1 cellular context compared by ENCODE assay signal in the genomic region with DNA sequence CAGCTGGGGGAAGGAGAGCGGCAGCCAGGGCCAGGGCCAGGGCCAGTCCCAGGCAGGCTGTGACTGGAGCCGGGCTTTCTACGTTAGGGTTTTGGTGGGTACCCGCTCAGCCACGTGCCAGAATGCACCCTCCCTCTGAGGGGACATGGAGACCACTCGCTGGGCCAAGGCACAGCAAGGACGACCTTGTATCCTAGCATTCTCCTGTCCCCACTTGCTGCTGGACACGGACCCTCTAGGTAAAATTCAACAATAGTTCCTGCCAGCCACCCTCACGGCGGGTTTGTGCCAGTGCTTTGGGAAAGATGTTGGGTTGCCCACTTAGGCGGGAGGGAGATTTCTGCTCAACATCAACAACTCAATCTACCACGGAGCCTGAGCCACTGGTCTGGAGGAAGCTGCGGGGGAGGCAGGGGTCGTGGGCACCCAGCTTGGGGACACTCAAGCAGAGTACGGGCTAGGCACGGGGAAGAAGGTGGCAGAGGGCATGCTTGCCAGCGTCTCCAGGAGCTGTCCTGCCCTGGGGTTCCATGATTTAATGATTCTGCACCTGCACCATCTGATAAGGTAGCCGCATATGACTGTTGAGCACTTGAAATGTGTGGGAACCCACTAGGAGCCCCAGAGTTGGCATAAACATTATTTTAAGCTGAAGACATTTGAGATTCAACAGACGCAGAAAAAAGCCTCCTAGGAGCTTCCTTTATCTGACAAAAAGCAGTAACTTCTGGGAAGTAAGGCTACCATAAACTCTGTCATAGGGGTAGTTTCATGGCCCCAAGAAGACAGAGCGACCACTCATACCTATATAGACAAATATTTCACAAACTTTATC.
TF ChIP-seq lines count a peak whose summit lies in the region.

No MANE protein-coding gene starts in this region.

TF ChIP-seq in H1, 55 proteins besides CTCF, POLR2A, EP300 and RAD21:
- TF ChIP-seq, protein P1, sequence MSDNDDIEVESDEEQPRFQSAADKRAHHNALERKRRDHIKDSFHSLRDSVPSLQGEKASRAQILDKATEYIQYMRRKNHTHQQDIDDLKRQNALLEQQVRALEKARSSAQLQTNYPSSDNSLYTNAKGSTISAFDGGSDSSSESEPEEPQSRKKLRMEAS (IDR thresholded peaks at IDR 0.05), result peak; percentile 73
- no peak for TF ChIP-seq SAP30 (IDR thresholded peaks at IDR 0.05; ENCODE audit: insufficient read depth, insufficient replicate concordance, low read length)
- TF ChIP-seq RBBP5 (IDR thresholded peaks at IDR 0.05; ENCODE audit: borderline replicate concordance, low read depth, low read length), result no peak
- TF ChIP-seq SP1 (IDR thresholded peaks at IDR 0.05; ENCODE audit: low read depth, low read length), result no peak
- no peak for TF ChIP-seq BACH1 (IDR thresholded peaks at IDR 0.05; ENCODE audit: low read length)
- TF ChIP-seq, protein P2, sequence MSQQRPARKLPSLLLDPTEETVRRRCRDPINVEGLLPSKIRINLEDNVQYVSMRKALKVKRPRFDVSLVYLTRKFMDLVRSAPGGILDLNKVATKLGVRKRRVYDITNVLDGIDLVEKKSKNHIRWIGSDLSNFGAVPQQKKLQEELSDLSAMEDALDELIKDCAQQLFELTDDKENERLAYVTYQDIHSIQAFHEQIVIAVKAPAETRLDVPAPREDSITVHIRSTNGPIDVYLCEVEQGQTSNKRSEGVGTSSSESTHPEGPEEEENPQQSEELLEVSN (IDR thresholded peaks at IDR 0.05), result peak; percentile 81
- no peak for TF ChIP-seq HDAC2 (IDR thresholded peaks at IDR 0.05; ENCODE audit: borderline replicate concordance in 1 of 2, low read depth in 2 of 2, low read length in 2 of 2)
- TF ChIP-seq RXRA (IDR thresholded peaks at IDR 0.05; ENCODE audit: insufficient read depth, low read depth, low read length), result no peak
- no peak for TF ChIP-seq KDM4A (IDR thresholded peaks at IDR 0.05; ENCODE audit: low read depth, low read length, severe bottlenecking)
- no peak for TF ChIP-seq SIX5 (IDR thresholded peaks at IDR 0.05; ENCODE audit: low read depth, low read length)
- TF ChIP-seq EGR1 (IDR thresholded peaks at IDR 0.05; ENCODE audit: borderline replicate concordance, low read depth, low read length), result no peak
- TF ChIP-seq MAFK (IDR thresholded peaks at IDR 0.05; ENCODE audit: low read depth, low read length), result no peak
